ENCODE assay signal across 1 cellular context in the genomic region with DNA sequence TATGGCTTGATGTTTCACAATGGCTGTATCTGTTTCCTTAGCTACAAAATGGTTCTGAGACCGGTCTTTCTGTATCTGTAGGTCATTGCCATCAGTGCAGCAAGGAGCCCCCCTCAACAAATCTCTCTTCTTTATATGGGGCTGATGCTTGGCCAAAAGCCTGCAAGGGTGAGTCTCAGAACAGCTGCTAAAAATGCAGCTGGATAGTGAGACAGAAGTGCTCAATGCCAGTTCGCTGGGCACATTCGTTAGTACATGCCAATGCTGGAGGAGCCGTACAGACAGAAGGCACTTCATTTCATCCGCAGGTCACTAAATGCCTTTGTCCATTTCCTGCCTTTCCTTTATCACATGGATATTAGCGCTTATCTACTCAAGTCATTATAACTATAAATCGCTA.
TF ChIP-seq lines count a peak whose summit lies in the region.

No MANE protein-coding gene starts in this region.

TF ChIP-seq in GM23338, 12 proteins besides CTCF, POLR2A, EP300 and RAD21 (continued from another document):
- TF ChIP-seq, protein P1, sequence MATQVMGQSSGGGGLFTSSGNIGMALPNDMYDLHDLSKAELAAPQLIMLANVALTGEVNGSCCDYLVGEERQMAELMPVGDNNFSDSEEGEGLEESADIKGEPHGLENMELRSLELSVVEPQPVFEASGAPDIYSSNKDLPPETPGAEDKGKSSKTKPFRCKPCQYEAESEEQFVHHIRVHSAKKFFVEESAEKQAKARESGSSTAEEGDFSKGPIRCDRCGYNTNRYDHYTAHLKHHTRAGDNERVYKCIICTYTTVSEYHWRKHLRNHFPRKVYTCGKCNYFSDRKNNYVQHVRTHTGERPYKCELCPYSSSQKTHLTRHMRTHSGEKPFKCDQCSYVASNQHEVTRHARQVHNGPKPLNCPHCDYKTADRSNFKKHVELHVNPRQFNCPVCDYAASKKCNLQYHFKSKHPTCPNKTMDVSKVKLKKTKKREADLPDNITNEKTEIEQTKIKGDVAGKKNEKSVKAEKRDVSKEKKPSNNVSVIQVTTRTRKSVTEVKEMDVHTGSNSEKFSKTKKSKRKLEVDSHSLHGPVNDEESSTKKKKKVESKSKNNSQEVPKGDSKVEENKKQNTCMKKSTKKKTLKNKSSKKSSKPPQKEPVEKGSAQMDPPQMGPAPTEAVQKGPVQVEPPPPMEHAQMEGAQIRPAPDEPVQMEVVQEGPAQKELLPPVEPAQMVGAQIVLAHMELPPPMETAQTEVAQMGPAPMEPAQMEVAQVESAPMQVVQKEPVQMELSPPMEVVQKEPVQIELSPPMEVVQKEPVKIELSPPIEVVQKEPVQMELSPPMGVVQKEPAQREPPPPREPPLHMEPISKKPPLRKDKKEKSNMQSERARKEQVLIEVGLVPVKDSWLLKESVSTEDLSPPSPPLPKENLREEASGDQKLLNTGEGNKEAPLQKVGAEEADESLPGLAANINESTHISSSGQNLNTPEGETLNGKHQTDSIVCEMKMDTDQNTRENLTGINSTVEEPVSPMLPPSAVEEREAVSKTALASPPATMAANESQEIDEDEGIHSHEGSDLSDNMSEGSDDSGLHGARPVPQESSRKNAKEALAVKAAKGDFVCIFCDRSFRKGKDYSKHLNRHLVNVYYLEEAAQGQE (IDR thresholded peaks at IDR 0.05; ENCODE audit: unreplicated experiment) = no peak
- TF ChIP-seq, protein P2, sequence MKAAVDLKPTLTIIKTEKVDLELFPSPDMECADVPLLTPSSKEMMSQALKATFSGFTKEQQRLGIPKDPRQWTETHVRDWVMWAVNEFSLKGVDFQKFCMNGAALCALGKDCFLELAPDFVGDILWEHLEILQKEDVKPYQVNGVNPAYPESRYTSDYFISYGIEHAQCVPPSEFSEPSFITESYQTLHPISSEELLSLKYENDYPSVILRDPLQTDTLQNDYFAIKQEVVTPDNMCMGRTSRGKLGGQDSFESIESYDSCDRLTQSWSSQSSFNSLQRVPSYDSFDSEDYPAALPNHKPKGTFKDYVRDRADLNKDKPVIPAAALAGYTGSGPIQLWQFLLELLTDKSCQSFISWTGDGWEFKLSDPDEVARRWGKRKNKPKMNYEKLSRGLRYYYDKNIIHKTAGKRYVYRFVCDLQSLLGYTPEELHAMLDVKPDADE (IDR thresholded peaks at IDR 0.05) = no peak
- no peak for TF ChIP-seq STAT1 (IDR thresholded peaks at IDR 0.05; ENCODE audit: unreplicated experiment)
- no peak for TF ChIP-seq ZNF331 (CRISPR knock-in tag; IDR thresholded peaks at IDR 0.05; ENCODE audit: low read depth)
- TF ChIP-seq, protein P3, sequence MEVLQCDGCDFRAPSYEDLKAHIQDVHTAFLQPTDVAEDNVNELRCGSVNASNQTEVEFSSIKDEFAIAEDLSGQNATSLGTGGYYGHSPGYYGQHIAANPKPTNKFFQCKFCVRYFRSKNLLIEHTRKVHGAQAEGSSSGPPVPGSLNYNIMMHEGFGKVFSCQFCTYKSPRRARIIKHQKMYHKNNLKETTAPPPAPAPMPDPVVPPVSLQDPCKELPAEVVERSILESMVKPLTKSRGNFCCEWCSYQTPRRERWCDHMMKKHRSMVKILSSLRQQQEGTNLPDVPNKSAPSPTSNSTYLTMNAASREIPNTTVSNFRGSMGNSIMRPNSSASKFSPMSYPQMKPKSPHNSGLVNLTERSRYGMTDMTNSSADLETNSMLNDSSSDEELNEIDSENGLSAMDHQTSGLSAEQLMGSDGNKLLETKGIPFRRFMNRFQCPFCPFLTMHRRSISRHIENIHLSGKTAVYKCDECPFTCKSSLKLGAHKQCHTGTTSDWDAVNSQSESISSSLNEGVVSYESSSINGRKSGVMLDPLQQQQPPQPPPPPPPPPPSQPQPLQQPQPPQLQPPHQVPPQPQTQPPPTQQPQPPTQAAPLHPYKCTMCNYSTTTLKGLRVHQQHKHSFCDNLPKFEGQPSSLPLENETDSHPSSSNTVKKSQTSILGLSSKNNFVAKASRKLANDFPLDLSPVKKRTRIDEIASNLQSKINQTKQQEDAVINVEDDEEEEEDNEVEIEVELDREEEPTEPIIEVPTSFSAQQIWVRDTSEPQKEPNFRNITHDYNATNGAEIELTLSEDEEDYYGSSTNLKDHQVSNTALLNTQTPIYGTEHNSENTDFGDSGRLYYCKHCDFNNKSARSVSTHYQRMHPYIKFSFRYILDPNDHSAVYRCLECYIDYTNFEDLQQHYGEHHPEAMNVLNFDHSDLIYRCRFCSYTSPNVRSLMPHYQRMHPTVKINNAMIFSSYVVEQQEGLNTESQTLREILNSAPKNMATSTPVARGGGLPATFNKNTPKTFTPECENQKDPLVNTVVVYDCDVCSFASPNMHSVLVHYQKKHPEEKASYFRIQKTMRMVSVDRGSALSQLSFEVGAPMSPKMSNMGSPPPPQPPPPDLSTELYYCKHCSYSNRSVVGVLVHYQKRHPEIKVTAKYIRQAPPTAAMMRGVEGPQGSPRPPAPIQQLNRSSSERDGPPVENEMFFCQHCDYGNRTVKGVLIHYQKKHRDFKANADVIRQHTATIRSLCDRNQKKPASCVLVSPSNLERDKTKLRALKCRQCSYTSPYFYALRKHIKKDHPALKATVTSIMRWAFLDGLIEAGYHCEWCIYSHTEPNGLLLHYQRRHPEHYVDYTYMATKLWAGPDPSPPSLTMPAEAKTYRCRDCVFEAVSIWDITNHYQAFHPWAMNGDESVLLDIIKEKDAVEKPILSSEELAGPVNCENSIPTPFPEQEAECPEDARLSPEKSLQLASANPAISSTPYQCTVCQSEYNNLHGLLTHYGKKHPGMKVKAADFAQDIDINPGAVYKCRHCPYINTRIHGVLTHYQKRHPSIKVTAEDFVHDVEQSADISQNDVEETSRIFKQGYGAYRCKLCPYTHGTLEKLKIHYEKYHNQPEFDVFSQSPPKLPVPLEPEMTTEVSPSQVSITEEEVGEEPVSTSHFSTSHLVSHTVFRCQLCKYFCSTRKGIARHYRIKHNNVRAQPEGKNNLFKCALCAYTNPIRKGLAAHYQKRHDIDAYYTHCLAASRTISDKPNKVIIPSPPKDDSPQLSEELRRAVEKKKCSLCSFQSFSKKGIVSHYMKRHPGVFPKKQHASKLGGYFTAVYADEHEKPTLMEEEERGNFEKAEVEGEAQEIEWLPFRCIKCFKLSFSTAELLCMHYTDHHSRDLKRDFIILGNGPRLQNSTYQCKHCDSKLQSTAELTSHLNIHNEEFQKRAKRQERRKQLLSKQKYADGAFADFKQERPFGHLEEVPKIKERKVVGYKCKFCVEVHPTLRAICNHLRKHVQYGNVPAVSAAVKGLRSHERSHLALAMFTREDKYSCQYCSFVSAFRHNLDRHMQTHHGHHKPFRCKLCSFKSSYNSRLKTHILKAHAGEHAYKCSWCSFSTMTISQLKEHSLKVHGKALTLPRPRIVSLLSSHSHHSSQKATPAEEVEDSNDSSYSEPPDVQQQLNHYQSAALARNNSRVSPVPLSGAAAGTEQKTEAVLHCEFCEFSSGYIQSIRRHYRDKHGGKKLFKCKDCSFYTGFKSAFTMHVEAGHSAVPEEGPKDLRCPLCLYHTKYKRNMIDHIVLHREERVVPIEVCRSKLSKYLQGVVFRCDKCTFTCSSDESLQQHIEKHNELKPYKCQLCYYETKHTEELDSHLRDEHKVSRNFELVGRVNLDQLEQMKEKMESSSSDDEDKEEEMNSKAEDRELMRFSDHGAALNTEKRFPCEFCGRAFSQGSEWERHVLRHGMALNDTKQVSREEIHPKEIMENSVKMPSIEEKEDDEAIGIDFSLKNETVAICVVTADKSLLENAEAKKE (CRISPR knock-in tag; IDR thresholded peaks at IDR 0.05) = no peak
- TF ChIP-seq CREB1 (CRISPR knock-in tag; IDR thresholded peaks at IDR 0.05; ENCODE audit: low read depth) = no peak
